Comparison of ENCODE assay signal across 6 cellular contexts in genomic region chr6:64103480-64103879, GRCh38.
"Had no signal": no experiment of that assay in that cellular context is flagged by ENCODE, and none has a peak within 500 bp of the region (broad histone marks: within the 10 kb centered on the region; RNA-seq: fewer than 3 reads in every experiment).

No MANE protein-coding gene starts in this region.

- H3K4me3 ChIP-seq: K562 had no signal

- H3K4me1 Mint-ChIP-seq: IgD-negative memory B cell had no signal

- H3K36me3 Mint-ChIP-seq: IgD-negative memory B cell had no signal

- H3K27me3 Mint-ChIP-seq: IgD-negative memory B cell had no signal

- H3K27ac Mint-ChIP-seq: IgD-negative memory B cell had no signal

- H3K27ac ChIP-seq: HL-60 had no signal

- H3K4me3 Mint-ChIP-seq: IgD-negative memory B cell had no signal

- ATAC-seq: HepG2, K562 had no signal

- DNase-seq: KBM-7, KG1 had no signal
